ENCODE assay signal across 19 cellular contexts in genomic region chr7:37669818-37670217, GRCh38. TPM values are rescaled to one million over a fixed set of nuclear protein-coding genes. Genes with fewer than 3 reads are reported as not detected.
DNase-seq lines count a peak whose midpoint lies in the region; ATAC-seq, FAIRE-seq and TF ChIP-seq lines count a peak whose summit lies in the region.
"Had no signal": no experiment of that assay in that cellular context is flagged by ENCODE, and none has a peak within 500 bp of the region (broad histone marks: within the 10 kb centered on the region; RNA-seq: fewer than 3 reads in every experiment).

No MANE protein-coding gene starts in this region.

- H2AFZ ChIP-seq in GM12878 (ENCODE audit: control insufficient read depth, low read depth, low read length) = no peak overlapping the region

- ATAC-seq in GM12878 = no peak
- ATAC-seq in natural killer cell = peak in 2 of 3 donors; percentile 69 to 81
- ATAC-seq in HG02938 (IDR thresholded peaks at IDR 0.05; ENCODE audit: unreplicated experiment) = no peak
- ATAC-seq in right cardiac atrium = no peak

- no peak for TF ChIP-seq RAD21 in GM12878 (IDR thresholded peaks at IDR 0.05; ENCODE audit: insufficient read depth, low read depth, low read length)

- H3K4me1 Mint-ChIP-seq in natural killer cell = peaks cover 45 to 70% of the 10 kb centered on the region in 2 donors

- peak; percentile 36 for DNase-seq in GF-D8 (lab: John Stamatoyannopoulos, UW)
- DNase-seq in KBM-7 = peak; percentile 23
- no peak for DNase-seq in GM12878 (ENCODE audit: low read depth, low spot score)
- no peak for DNase-seq in natural killer cell
- DNase-seq in right cardiac atrium = no peak
- DNase-seq in NCI-H2081 (lab: John Stamatoyannopoulos, UW) = no peak
- DNase-seq: DMS 273 treated with DMSO at 0.1 percent for 48 hours, DND-41, NCI-H1105 treated with DMSO at 0.1 percent for 48 hours, NCI-H1694, NCI-H2227 treated with DMSO at 0.1 percent for 48 hours, NCI-H510A treated with DMSO at 0.1 percent for 48 hours, NCI-H774 had no signal

- H3K27me3 ChIP-seq in GM12878 (replicated peaks in 1 of 2; ENCODE audit: control insufficient read depth in 2 of 2, insufficient read depth in 2 of 2, low read length in 1 of 2) = no peaks in the 10 kb centered on the region
- no peaks in the 10 kb centered on the region for H3K27me3 ChIP-seq in right cardiac atrium (ENCODE audit: control insufficient read depth, insufficient read depth)

- no peak overlapping the region for H3K4me3 ChIP-seq in GM12878
- no peak overlapping the region for H3K4me3 ChIP-seq in right cardiac atrium (ENCODE audit: low read length)
- H3K4me3 ChIP-seq: HAP-1, SJCRH30 had no signal

- no peak for TF ChIP-seq EP300 in GM12878 (IDR thresholded peaks at IDR 0.05; ENCODE audit: borderline replicate concordance in 1 of 2, control insufficient read depth in 1 of 2, low read depth in 2 of 2, low read length in 2 of 2)

- no peak overlapping the region for H3K9ac ChIP-seq in GM12878 (ENCODE audit: control insufficient read depth, insufficient read depth, low read length)

- POLR2A ChIA-PET in GM12878 (lab: Charles Lee) = interaction anchor here (0.6 kb wide), 1 partner anchor 17 kb away, joined by 7 read pairs; no protein-coding TSS in a partner anchor

- TF ChIP-seq POLR2A in GM12878 (IDR thresholded peaks at IDR 0.05; ENCODE audit: low read depth, low read length) = no peak

- whole genome bisulfite sequencing in GM12878 (ENCODE audit: insufficient coverage, insufficient replicate concordance, low lambda C conversion rate, missing lambda C conversion rate) = 0% methylated on average over 1 of the region's 1 CpG
- 60% methylated on average over 1 of the region's 1 CpG for WGBS in right cardiac atrium

- no peaks in the 10 kb centered on the region for H3K79me2 ChIP-seq in GM12878 (ENCODE audit: control insufficient read depth, insufficient read depth, low read length)

- no TSS peak for BruUV-seq in GM12878 (replicated peaks; lab: Mats Ljungman, UMichigan)

- intact Hi-C loops in GM12878 (cut with micrococcal nuclease; ENCODE audit: unreplicated experiment) = no loop called here
- intact Hi-C loops in natural killer cell (cut with micrococcal nuclease) = loop anchor here (10.0 kb wide), 1 partner anchor 55 kb away; no protein-coding TSS in a partner anchor
- intact Hi-C loops in right cardiac atrium (cut with DNase I) = no loop called here

- H3K9me3 ChIP-seq in GM12878 (replicated peaks; ENCODE audit: control insufficient read depth, insufficient read depth, low read length) = no peaks in the 10 kb centered on the region
- H3K9me3 ChIP-seq in right cardiac atrium (ENCODE audit: control insufficient read depth, low read length) = no peaks in the 10 kb centered on the region
- H3K9me3 ChIP-seq: HAP-1, SJCRH30 had no signal

- no peaks in the 10 kb centered on the region for H3K9me3 Mint-ChIP-seq in natural killer cell
- H3K9me3 Mint-ChIP-seq: T-helper 1 cell treated with Interleukin-12 subunit alpha and Interleukin-12 subunit beta and Interleukin-4 antibody, amounts not matched to agents 30 μg/mL and 1 μg/mL, for 36 hours had no signal

- peak overlapping the region; percentile 61 for H3K4me3 Mint-ChIP-seq in natural killer cell
- H3K4me3 Mint-ChIP-seq: CD14-positive monocyte; T-helper 1 cell treated with Interleukin-12 subunit alpha and Interleukin-12 subunit beta and Interleukin-4 antibody, amounts not matched to agents 30 μg/mL and 1 μg/mL, for 36 hours had no signal

- no peaks in the 10 kb centered on the region; the same call in 1 of the 2 replicates for H3K4me1 ChIP-seq in GM12878 (ENCODE audit: control insufficient read depth, insufficient read depth, low read length)
- no peaks in the 10 kb centered on the region for H3K4me1 ChIP-seq in right cardiac atrium (ENCODE audit: control insufficient read depth, insufficient read depth, low read length)
- H3K4me1 ChIP-seq: HAP-1, SJCRH30 had no signal

- FAIRE-seq in GM12878 (lab: Jason Lieb, UNC) = no peak

- RAD21 ChIA-PET in GM12878 (lab: Charles Lee; ENCODE audit: unreplicated experiment) = interaction anchor here (0.6 to 1.2 kb wide), 5 partner anchors 13 to 61 kb away, joined by 3 to 4 read pairs (median 3); partner anchors contain the start of gene GPR141

- TF ChIP-seq CTCF in GM12878 (IDR thresholded peaks at IDR 0.05 in 2 of 3, conservative IDR thresholded peaks at IDR 0.05 in 1 of 3; ENCODE audit: control insufficient read depth in 2 of 3, extremely low read depth in 1 of 3, insufficient read depth in 1 of 3, low read depth in 3 of 3, low read length in 3 of 3) (no peak), natural killer cell (IDR thresholded peaks at IDR 0.05) (no peak)

- no peaks in the 10 kb centered on the region for H4K20me1 ChIP-seq in GM12878 (ENCODE audit: control insufficient read depth, insufficient read depth)

- peak overlapping the region; percentile 20 to 50 for H3K27ac Mint-ChIP-seq in natural killer cell
- H3K27ac Mint-ChIP-seq: CD14-positive monocyte; T-helper 1 cell treated with Interleukin-12 subunit alpha and Interleukin-12 subunit beta and Interleukin-4 antibody, amounts not matched to agents 30 μg/mL and 1 μg/mL, for 36 hours had no signal

- CTCF ChIA-PET in GM12878 (lab: Yijun Ruan, JAX) = interaction anchor here (0.7 to 2.1 kb wide), 6 partner anchors 27 to 161 kb away, joined by 3 to 5 read pairs (median 3); no protein-coding TSS in a partner anchor

- H3K36me3 ChIP-seq in GM12878 (ENCODE audit: control insufficient read depth in 2 of 2, insufficient read depth in 2 of 2, low read length in 1 of 2) = no peaks in the 10 kb centered on the region
- H3K36me3 ChIP-seq: HAP-1, SJCRH30 had no signal

- no peak overlapping the region for H3K4me2 ChIP-seq in GM12878 (ENCODE audit: control insufficient read depth, insufficient read depth)

- SMC1A ChIA-PET in GM12878 (lab: Charles Lee; ENCODE audit: uncharacterized antibody, unreplicated experiment) = interaction anchor here (0.6 to 2.0 kb wide), 10 partner anchors 12 to 248 kb away, joined by 3 to 6 read pairs (median 3); partner anchors contain the start of gene GPR141

- in situ Hi-C loops in KBM-7 (cut with MboI; ENCODE audit: low pct_unique_long_range_greater_than_20kb, low sequenced_read_pairs) (no loop called here), GM12878 (cut with MboI) (no loop called here)

- H3K27me3 Mint-ChIP-seq in natural killer cell (ENCODE audit: low read depth in 2 of 2) = no peaks in the 10 kb centered on the region

- H3K36me3 Mint-ChIP-seq in natural killer cell = no peaks in the 10 kb centered on the region
- H3K36me3 Mint-ChIP-seq: CD14-positive monocyte had no signal

- no peak overlapping the region for H3K27ac ChIP-seq in GM12878 (ENCODE audit: control insufficient read depth, insufficient read depth)
- H3K27ac ChIP-seq in right cardiac atrium (ENCODE audit: low read length) = no peak overlapping the region
- H3K27ac ChIP-seq: SJCRH30 had no signal

TF ChIP-seq in GM12878, 131 proteins besides CTCF, POLR2A, EP300 and RAD21:
- TF ChIP-seq ZNF384 (IDR thresholded peaks at IDR 0.05; ENCODE audit: borderline replicate concordance, low read depth, low read length) = peak; percentile 41; the same call in 1 of the 2 replicates
- TF ChIP-seq PRDM15 (CRISPR knock-in tag; IDR thresholded peaks at IDR 0.05) = no peak

RNA-seq across cellular contexts. Expression of gene GPR141, which starts 13.7 kb away (rescaled TPM):
- total RNA-seq in GM12878 (2013; cell fraction: nucleolus; rRNA removed) = 8.7 and 11.2 TPM in 2 replicates
- total RNA-seq in GM12878 (2014; rRNA removed) (1.2 TPM in 2 replicates), GM12878 (2014; rRNA removed; fragmentation: Illumina TruSeq; extraction: Trizol) (1.3 TPM in 2 replicates), GM12878 (2021) (1.1 and 1.2 TPM in 2 replicates), natural killer cell (10 to 100 TPM; 30.2 to 68.1 (median 55.2) TPM), right cardiac atrium (under 1 TPM in 2 of 4 donors, not detected in 2; 0.66 to 0.79 TPM)
- not detected for polyA plus RNA-seq in GM12878 (2011; ENCODE audit: low read depth)
- polyA plus RNA-seq in GM12878 (2011; rRNA removed) (3.9 and 4.3 TPM in 2 replicates), GM12878 (2014; fragmentation: Illumina TruSeq; extraction: Trizol) (0.76 and 1.6 TPM in 2 replicates), GM12878 (2014; fragmentation: Nextera tagmentation; extraction: Ambion mirVana) (1 to 10 TPM in 1 of 2 experiments, under 1 TPM in 1; 0.97 to 1.2 TPM), GM12878 (2014; rRNA removed) (0.96 and 2.5 TPM in 2 replicates), GM12878 (2016; fragmentation: Nextera tagmentation; extraction: Ambion mirVana) (under 1 TPM; 0.56 to 0.69 TPM), right cardiac atrium (not detected)
- 2.5 and 3.3 TPM in 2 replicates for polyA plus RNA-seq in GM12878 (2011; cell fraction: cytosol; rRNA removed)
- polyA plus RNA-seq in GM12878 (2011; cell fraction: nucleus; rRNA removed) = 1.8 and 3.0 TPM in 2 replicates
- 0.34 and 0.70 TPM in 2 replicates for polyA plus RNA-seq in GM12878 (2012)
- 5.4 and 8.8 TPM in 2 replicates for polyA minus RNA-seq in GM12878 (2011; rRNA and poly(A)+ RNA removed)
- polyA minus RNA-seq in GM12878 (2011; cell fraction: cytosol; rRNA and poly(A)+ RNA removed) = 1.1 and 2.8 TPM in 2 replicates
- 4.1 and 7.4 TPM in 2 replicates for polyA minus RNA-seq in GM12878 (2011; cell fraction: nucleus; rRNA and poly(A)+ RNA removed)
- total RNA-seq: G401, SJCRH30 had no signal

Comparison
In these comparisons a context has a peak if more than half of its experiments do, and no peak if none do; other contexts are left out.
1. DNase-seq: peak in GF-D8 (single experiment) and KBM-7 (single experiment); none in GM12878 (single experiment), natural killer cell (single experiment), right cardiac atrium (0 of 3) and NCI-H2081 (0 of 2).
2. ATAC-seq: peak in natural killer cell (2 of 3); none in GM12878 (single experiment), HG02938 (single experiment) and right cardiac atrium (0 of 2).